Comparison of ENCODE assay signal across 21 cellular contexts in genomic region chr12:95096378-95096777, GRCh38. TPM values are rescaled to one million over a fixed set of nuclear protein-coding genes. Genes with fewer than 3 reads are reported as not detected.
DNase-seq lines count a peak whose midpoint lies in the region; ATAC-seq and TF ChIP-seq lines count a peak whose summit lies in the region.
"Had no signal": no experiment of that assay in that cellular context is flagged by ENCODE, and none has a peak within 500 bp of the region (broad histone marks: within the 10 kb centered on the region; RNA-seq: fewer than 3 reads in every experiment).

No MANE protein-coding gene starts in this region.

- H3K14ac ChIP-seq in neuronal stem cell (ENCODE audit: low read length) = no peak overlapping the region

- no peak overlapping the region for H3K9ac ChIP-seq in neuronal stem cell (ENCODE audit: low read depth, low read length, poor library complexity)

- no peak overlapping the region for H2BK120ac ChIP-seq in neuronal stem cell (ENCODE audit: low read depth, low read length)

- DNase-seq in CD14-positive monocyte (ENCODE audit: low spot score) = no peak
- peak; percentile 25 for DNase-seq in NCI-H1694 treated with DMSO at 0.1 percent for 48 hours (lab: John Stamatoyannopoulos, UW)
- DNase-seq in esophagus muscularis mucosa (ENCODE audit: extremely low spot score) = no peak
- DNase-seq in neuronal stem cell (ENCODE audit: low spot score) = no peak
- no peak for DNase-seq in endothelial cell (ENCODE audit: low spot score)
- no peak for DNase-seq in NCI-H2107 treated with DMSO at 0.1 percent for 48 hours (lab: John Stamatoyannopoulos, UW; ENCODE audit: unreplicated experiment)
- DNase-seq: activated CD4-positive, alpha-beta T cell treated with anti-CD3 and anti-CD28 coated beads for 36 hours; activated naive CD4-positive, alpha-beta T cell treated with anti-CD3 and anti-CD28 coated beads, Interleukin-2, amount 10 ng/mL, durations not matched to agents 7 days and 5 days; activated T-cell treated with anti-CD3 and anti-CD28 coated beads, Interleukin-2, amount 50 U/mL, for 48 hours; CD8-positive, alpha-beta T cell; central memory CD4-positive, alpha-beta T cell; DMS153; naive B cell; NCI-H1417; NCI-H774; SHP77 treated with DMSO at 0.1 percent for 48 hours; T-cell had no signal

- H2AFZ ChIP-seq in neuronal stem cell (ENCODE audit: low read length) = no peak overlapping the region

- no peak overlapping the region for H4K8ac ChIP-seq in neuronal stem cell (ENCODE audit: low read depth, low read length)

- no peak overlapping the region for H2BK15ac ChIP-seq in neuronal stem cell (ENCODE audit: low read length)

- H3K27ac Mint-ChIP-seq in CD14-positive monocyte (peak overlapping the region in 4 of 7 donors; percentile 34 to 78 (median 64)), endothelial cell (ENCODE audit: unreplicated experiment) (no peak overlapping the region)
- H3K27ac Mint-ChIP-seq: activated CD4-positive, alpha-beta T cell treated with anti-CD3 and anti-CD28 coated beads for 36 hours; activated naive CD4-positive, alpha-beta T cell treated with anti-CD3 and anti-CD28 coated beads, Interleukin-2, amount 10 ng/mL, durations not matched to agents 7 days and 5 days; CD8-positive, alpha-beta T cell; naive B cell; T-cell had no signal

- H3K4me1 ChIP-seq in esophagus muscularis mucosa (peaks cover 14 to 27% (median 22%) of the 10 kb centered on the region in 4 donors), neuronal stem cell (ENCODE audit: control insufficient read depth in 2 of 2, insufficient read depth in 1 of 2, low read depth in 1 of 2, low read length in 2 of 2) (peaks cover 14% of the 10 kb centered on the region in 2 donors)

- H3K4me2 ChIP-seq in neuronal stem cell (ENCODE audit: insufficient read depth, low read length, poor library complexity, severe bottlenecking) = no peak overlapping the region

- H3K27ac ChIP-seq in esophagus muscularis mucosa (replicated peaks in 1 of 4) = peak overlapping the region; percentile 26 to 69 (median 49)
- peak overlapping the region; percentile 47 for H3K27ac ChIP-seq in neuronal stem cell (replicated peaks; ENCODE audit: low read length)

- no peak overlapping the region for H2AK5ac ChIP-seq in neuronal stem cell (ENCODE audit: low read depth, low read length)

- H3K23ac ChIP-seq in neuronal stem cell (ENCODE audit: low read depth, low read length, poor library complexity) = no peak overlapping the region

- H3K18ac ChIP-seq in neuronal stem cell (ENCODE audit: low read length) = no peak overlapping the region

- H3K27me3 ChIP-seq in esophagus muscularis mucosa (no peaks in the 10 kb centered on the region), neuronal stem cell (ENCODE audit: control insufficient read depth in 3 of 3, insufficient read depth in 3 of 3, low read depth in 1 of 3, low read length in 3 of 3) (no peaks in the 10 kb centered on the region)
- H3K27me3 ChIP-seq: MG63, pancreas had no signal

- no peak for TF ChIP-seq CTCF in CD14-positive monocyte (IDR thresholded peaks at IDR 0.05)
- no peak for TF ChIP-seq CTCF in esophagus muscularis mucosa (IDR thresholded peaks at IDR 0.05)
- TF ChIP-seq CTCF in endothelial cell (IDR thresholded peaks at IDR 0.05; ENCODE audit: unreplicated experiment) = no peak

- H3K9me3 Mint-ChIP-seq in CD14-positive monocyte = peaks cover 0 to 1% (median 0%) of the 10 kb centered on the region in 7 donors
- H3K9me3 Mint-ChIP-seq in endothelial cell (ENCODE audit: unreplicated experiment) = no peaks in the 10 kb centered on the region
- H3K9me3 Mint-ChIP-seq: activated naive CD4-positive, alpha-beta T cell treated with anti-CD3 and anti-CD28 coated beads, Interleukin-2, amount 10 ng/mL, durations not matched to agents 7 days and 5 days; CD8-positive, alpha-beta T cell; naive B cell; T-cell had no signal

- no peak for TF ChIP-seq EP300 in esophagus muscularis mucosa (IDR thresholded peaks at IDR 0.05)

- H3K9me3 ChIP-seq in esophagus muscularis mucosa = no peaks in the 10 kb centered on the region
- no peaks in the 10 kb centered on the region for H3K9me3 ChIP-seq in neuronal stem cell (replicated peaks in 1 of 2; ENCODE audit: control insufficient read depth in 2 of 2, insufficient read depth in 1 of 2, low read depth in 1 of 2, low read length in 2 of 2)
- H3K9me3 ChIP-seq: MG63, pancreas had no signal

- H3K79me1 ChIP-seq in neuronal stem cell (ENCODE audit: low read depth, low read length) = no peaks in the 10 kb centered on the region

- H3K36me3 ChIP-seq in esophagus muscularis mucosa (peaks cover 10 to 44% (median 29%) of the 10 kb centered on the region in 4 donors), neuronal stem cell (replicated peaks in 1 of 2; ENCODE audit: control insufficient read depth in 2 of 2, insufficient read depth in 2 of 2, low read length in 2 of 2) (peaks cover 12 to 58% of the 10 kb centered on the region in 2 donors)
- H3K36me3 ChIP-seq: MG63 had no signal

- H3K4me3 ChIP-seq in esophagus muscularis mucosa = no peak overlapping the region
- H3K4me3 ChIP-seq in neuronal stem cell (ENCODE audit: low read length in 2 of 2) = no peak overlapping the region
- H3K4me3 ChIP-seq: MG63, pancreas had no signal

- H3K4me1 Mint-ChIP-seq in CD14-positive monocyte (peaks cover 25% of the 10 kb centered on the region), endothelial cell (ENCODE audit: unreplicated experiment) (peaks cover 24% of the 10 kb centered on the region)
- H3K4me1 Mint-ChIP-seq: activated CD4-positive, alpha-beta T cell treated with anti-CD3 and anti-CD28 coated beads for 36 hours; activated naive CD4-positive, alpha-beta T cell treated with anti-CD3 and anti-CD28 coated beads, Interleukin-2, amount 10 ng/mL, durations not matched to agents 7 days and 5 days; naive B cell; T-cell had no signal

- H3K4me3 Mint-ChIP-seq in CD14-positive monocyte (peak overlapping the region in 1 of 2 donors; percentile 53), endothelial cell (ENCODE audit: unreplicated experiment) (no peak overlapping the region)
- H3K4me3 Mint-ChIP-seq: activated CD4-positive, alpha-beta T cell treated with anti-CD3 and anti-CD28 coated beads for 36 hours; activated naive CD4-positive, alpha-beta T cell treated with anti-CD3 and anti-CD28 coated beads, Interleukin-2, amount 10 ng/mL, durations not matched to agents 7 days and 5 days; CD8-positive, alpha-beta T cell; naive B cell; T-cell had no signal

- 58% methylated on average over 2 of the region's 2 CpGs for WGBS in esophagus muscularis mucosa
- WGBS in neuronal stem cell (ENCODE audit: extremely low coverage in 2 of 2, insufficient read length in 2 of 2, insufficient replicate concordance in 1 of 2), 2 donors = 100% methylated on average over 1 of the region's 2 CpGs; no CpG with 5 or more reads in 1 of the 2 donors

- intact Hi-C loops in CD14-positive monocyte (cut with micrococcal nuclease) = no loop called here
- intact Hi-C loops in esophagus muscularis mucosa (cut with DNase I) = no loop called here

- no peak for ATAC-seq in GM18511 (IDR thresholded peaks at IDR 0.05; ENCODE audit: unreplicated experiment)
- ATAC-seq: activated CD4-positive, alpha-beta T cell treated with anti-CD3 and anti-CD28 coated beads for 36 hours; CD8-positive, alpha-beta T cell; HCT116; T-cell had no signal

- no peak overlapping the region for H2BK12ac ChIP-seq in neuronal stem cell (ENCODE audit: low read length)

- H2BK5ac ChIP-seq in neuronal stem cell (ENCODE audit: low read length) = no peak overlapping the region

- H4K91ac ChIP-seq in neuronal stem cell (ENCODE audit: low read depth, low read length, poor library complexity) = no peak overlapping the region

- TF ChIP-seq POLR2A in esophagus muscularis mucosa (IDR thresholded peaks at IDR 0.05; ENCODE audit: low read depth) = no peak

- H3K27me3 Mint-ChIP-seq in CD14-positive monocyte (ENCODE audit: low read depth in 3 of 3) (peaks cover 0 to 2% (median 0%) of the 10 kb centered on the region in 3 donors), endothelial cell (ENCODE audit: unreplicated experiment) (peaks cover 6% of the 10 kb centered on the region)
- H3K27me3 Mint-ChIP-seq: activated CD4-positive, alpha-beta T cell treated with anti-CD3 and anti-CD28 coated beads for 36 hours; naive B cell; T-cell had no signal

- H3K4ac ChIP-seq in neuronal stem cell (ENCODE audit: low read length) = no peak overlapping the region

- peaks cover 62 to 71% of the 10 kb centered on the region in 2 donors for H3K36me3 Mint-ChIP-seq in CD14-positive monocyte
- peaks cover 40% of the 10 kb centered on the region for H3K36me3 Mint-ChIP-seq in endothelial cell (ENCODE audit: low read depth, unreplicated experiment)
- H3K36me3 Mint-ChIP-seq: activated naive CD4-positive, alpha-beta T cell treated with anti-CD3 and anti-CD28 coated beads, Interleukin-2, amount 10 ng/mL, durations not matched to agents 7 days and 5 days; CD8-positive, alpha-beta T cell; naive B cell; T-cell had no signal

RNA-seq across cellular contexts. Expression of gene NR2C1, which starts 23.0 kb away (rescaled TPM):
- 1 to 10 TPM; 2.2 to 6.0 TPM for polyA plus RNA-seq in CD14-positive monocyte
- 10 to 100 TPM; 31.5 to 57.3 (median 40.4) TPM for total RNA-seq in esophagus muscularis mucosa
- 106 TPM for polyA plus RNA-seq in neuronal stem cell (2013, experiment 1 of 2)
- polyA plus RNA-seq in neuronal stem cell (2013, experiment 2 of 2) = 109 TPM
- 70.2 TPM for total RNA-seq in endothelial cell (ENCODE audit: unreplicated experiment)
